9 cellular contexts compared by ENCODE assay signal in genomic region chr1:197464039-197464438, GRCh38.
A peak's percentile ranks its signal among the peaks of the same experiment; 100 is the strongest.
DNase-seq lines count a peak whose midpoint lies in the region; ATAC-seq lines count a peak whose summit lies in the region.
"Had no signal": no experiment of that assay in that cellular context is flagged by ENCODE, and none has a peak within 500 bp of the region (broad histone marks: within the 10 kb centered on the region; RNA-seq: fewer than 3 reads in every experiment).

No MANE protein-coding gene starts in this region.

- no peaks in the 10 kb centered on the region for H3K36me3 Mint-ChIP-seq in T-cell

- H3K27me3 Mint-ChIP-seq in T-cell, result peaks cover 0 to 6% of the 10 kb centered on the region in 2 donors

- H3K27ac Mint-ChIP-seq in T-cell, result no peak overlapping the region

- DNase-seq in Right ventricle myocardium inferior (ENCODE audit: missing footprints) (no peak), cardiac septum (ENCODE audit: low spot score) (no peak), dedifferentiated amniotic fluid mesenchymal stem cell (ENCODE audit: extremely low spot score) (peak; percentile 33), midbrain (lab: John Stamatoyannopoulos, UW) (peak; percentile 35), NCI-H2171 treated with DMSO at 0.1 percent for 48 hours (lab: John Stamatoyannopoulos, UW) (no peak), RPMI8226 (no peak), T-cell (no peak)
- no peak for DNase-seq in activated T-cell treated with anti-CD3 and anti-CD28 coated beads, Interleukin-2, amount 50 U/mL, for 1 hour
- DNase-seq: dermis blood vessel endothelial cell had no signal

- no peaks in the 10 kb centered on the region for H3K4me1 Mint-ChIP-seq in T-cell

- POLR2A ChIA-PET in T-cell (lab: Charles Lee), result no interaction called here

- CTCF ChIA-PET in T-cell (lab: Charles Lee), result no interaction called here

- no peaks in the 10 kb centered on the region for H3K9me3 Mint-ChIP-seq in T-cell

- H3K4me3 Mint-ChIP-seq in T-cell, result no peak overlapping the region

- ATAC-seq in Right ventricle myocardium inferior (peak; percentile 93), T-cell (replicated peaks in 1 of 4) (no peak)

- intact Hi-C loops in Right ventricle myocardium inferior (cut with DNase I) (no loop called here), cardiac septum (cut with DNase I) (no loop called here)

Comparison
In these comparisons a context has a peak if more than half of its experiments do, and no peak if none do; other contexts are left out.
1. DNase-seq: peak in dedifferentiated amniotic fluid mesenchymal stem cell (single experiment) and midbrain (single experiment); none in Right ventricle myocardium inferior (single experiment), cardiac septum (single experiment), activated T-cell treated with anti-CD3 and anti-CD28 coated beads, Interleukin-2, amount 50 U/mL, for 1 hour (single experiment), NCI-H2171 treated with DMSO at 0.1 percent for 48 hours (single experiment), RPMI8226 (single experiment) and T-cell (0 of 34).